In genomic region chr15:74428970-74429783, GRCh38 we compare ENCODE assay signal across 12 cellular contexts. TPM values are rescaled to one million over a fixed set of nuclear protein-coding genes. Genes with fewer than 3 reads are reported as not detected.
DNase-seq lines count a peak whose midpoint lies in the region; ATAC-seq lines count a peak whose summit lies in the region.
"Had no signal": no experiment of that assay in that cellular context is flagged by ENCODE, and none has a peak within 500 bp of the region (broad histone marks: within the 10 kb centered on the region; RNA-seq: fewer than 3 reads in every experiment).

No MANE protein-coding gene starts in this region.

- no peak overlapping the region for H4K8ac ChIP-seq in trophoblast cell (ENCODE audit: low read depth, low read length)

- peak overlapping the region; percentile 36 for H3K14ac ChIP-seq in trophoblast cell (ENCODE audit: low read length)

- peak overlapping the region; percentile 45 for H3K4ac ChIP-seq in trophoblast cell (ENCODE audit: low read depth, low read length)

- WGBS in trophoblast cell (ENCODE audit: extremely low coverage, insufficient coverage, insufficient read length) = no CpG with 5 or more reads among the region's 14 CpGs

- H3K27ac ChIP-seq in Karpas-422 (ENCODE audit: low read length) (peak overlapping the region; percentile 13; the same call in 1 of the 2 replicates), trophoblast cell (ENCODE audit: low read depth, low read length) (no peak overlapping the region)
- H3K27ac ChIP-seq: thoracic aorta had no signal

- H2BK120ac ChIP-seq in trophoblast cell (ENCODE audit: insufficient read depth, low read length, poor library complexity) = no peak overlapping the region

- no peak overlapping the region for H2AK5ac ChIP-seq in trophoblast cell (ENCODE audit: low read length)

- H3K4me2 ChIP-seq in Karpas-422 (ENCODE audit: low read depth, low read length, poor library complexity, severe bottlenecking) = peak overlapping the region; percentile 14
- no peak overlapping the region for H3K4me2 ChIP-seq in trophoblast cell (ENCODE audit: low read length)

- H3K27ac Mint-ChIP-seq in T-helper 1 cell treated with Interleukin-12 subunit alpha and Interleukin-12 subunit beta and Interleukin-4 antibody, amounts not matched to agents 30 μg/mL and 1 μg/mL, for 36 hours = peak overlapping the region; percentile 75
- peak overlapping the region; percentile 90 for H3K27ac Mint-ChIP-seq in activated naive CD8-positive, alpha-beta T cell

- peaks cover 18% of the 10 kb centered on the region for H3K79me1 ChIP-seq in trophoblast cell (ENCODE audit: low read length)

- H3K27me3 Mint-ChIP-seq in T-helper 1 cell treated with Interleukin-12 subunit alpha and Interleukin-12 subunit beta and Interleukin-4 antibody, amounts not matched to agents 30 μg/mL and 1 μg/mL, for 36 hours (ENCODE audit: low read depth) = no peaks in the 10 kb centered on the region
- H3K27me3 Mint-ChIP-seq in activated naive CD8-positive, alpha-beta T cell = no peaks in the 10 kb centered on the region

- no peaks in the 10 kb centered on the region for H3K9me2 ChIP-seq in Karpas-422 (replicated peaks; ENCODE audit: insufficient read depth, low read length)

- peaks cover 35% of the 10 kb centered on the region for H3K79me2 ChIP-seq in Karpas-422 (ENCODE audit: low read length)
- peaks cover 33% of the 10 kb centered on the region for H3K79me2 ChIP-seq in trophoblast cell (ENCODE audit: control insufficient read depth, insufficient read depth, low read length, poor library complexity)

- H4K91ac ChIP-seq in trophoblast cell (ENCODE audit: low read depth, low read length) = no peak overlapping the region

- H2BK5ac ChIP-seq in trophoblast cell (ENCODE audit: low read depth, low read length, poor library complexity) = peak overlapping the region; percentile 24

- H2BK12ac ChIP-seq in trophoblast cell (ENCODE audit: low read length) = no peak overlapping the region

- no peaks in the 10 kb centered on the region for H3K9me3 Mint-ChIP-seq in T-helper 1 cell treated with Interleukin-12 subunit alpha and Interleukin-12 subunit beta and Interleukin-4 antibody, amounts not matched to agents 30 μg/mL and 1 μg/mL, for 36 hours
- H3K9me3 Mint-ChIP-seq in activated naive CD8-positive, alpha-beta T cell (ENCODE audit: low read depth) = no peaks in the 10 kb centered on the region

- peaks cover 62% of the 10 kb centered on the region for H4K20me1 ChIP-seq in Karpas-422 (ENCODE audit: insufficient read depth, low read depth, low read length)

- no peak for ATAC-seq in HG02798 (IDR thresholded peaks at IDR 0.05; ENCODE audit: poor library complexity, unreplicated experiment)

- peaks cover 8% of the 10 kb centered on the region for H3K36me3 Mint-ChIP-seq in T-helper 1 cell treated with Interleukin-12 subunit alpha and Interleukin-12 subunit beta and Interleukin-4 antibody, amounts not matched to agents 30 μg/mL and 1 μg/mL, for 36 hours (ENCODE audit: low read depth)
- peaks cover 12% of the 10 kb centered on the region for H3K36me3 Mint-ChIP-seq in activated naive CD8-positive, alpha-beta T cell

- H3K4me3 Mint-ChIP-seq in T-helper 1 cell treated with Interleukin-12 subunit alpha and Interleukin-12 subunit beta and Interleukin-4 antibody, amounts not matched to agents 30 μg/mL and 1 μg/mL, for 36 hours = peak overlapping the region; percentile 48
- peak overlapping the region; percentile 94 for H3K4me3 Mint-ChIP-seq in activated naive CD8-positive, alpha-beta T cell

- no peaks in the 10 kb centered on the region for H3K9me3 ChIP-seq in Karpas-422 (ENCODE audit: low read length)
- H3K9me3 ChIP-seq in trophoblast cell (ENCODE audit: insufficient read depth, low read depth, low read length) = peaks cover 5% of the 10 kb centered on the region
- H3K9me3 ChIP-seq: thoracic aorta had no signal

- no peak for DNase-seq in T-helper 1 cell
- no peak for DNase-seq in Karpas-422
- no peak for DNase-seq in trophoblast cell
- no peak for DNase-seq in central memory CD4-positive, alpha-beta T cell
- no peak for DNase-seq in DMS53 (lab: John Stamatoyannopoulos, UW)
- DNase-seq: activated CD4-positive, CD25-positive, alpha-beta regulatory T cell treated with anti-CD3 and anti-CD28 coated beads, Interleukin-2, amount 50 U/mL, for 72 hours; NCI-H774; stimulated activated CD4-positive, alpha-beta T cell treated with anti-CD3 and anti-CD28 coated beads, Interleukin-1b, Interleukin-23, amount 100 ng/mL, for 48 hours had no signal

- H3K23ac ChIP-seq in trophoblast cell (ENCODE audit: low read length) = no peak overlapping the region

- peaks cover 43% of the 10 kb centered on the region for H3K4me1 Mint-ChIP-seq in T-helper 1 cell treated with Interleukin-12 subunit alpha and Interleukin-12 subunit beta and Interleukin-4 antibody, amounts not matched to agents 30 μg/mL and 1 μg/mL, for 36 hours (ENCODE audit: low read depth)
- H3K4me1 Mint-ChIP-seq in activated naive CD8-positive, alpha-beta T cell (ENCODE audit: low read depth) = peaks cover 56% of the 10 kb centered on the region

- peak overlapping the region; percentile 63 for H3K18ac ChIP-seq in trophoblast cell (ENCODE audit: low read length)

- H3K27me3 ChIP-seq in Karpas-422 (ENCODE audit: low read length) (peaks cover 3% of the 10 kb centered on the region; the same call in 1 of the 2 replicates), trophoblast cell (ENCODE audit: insufficient read depth, low read length) (no peaks in the 10 kb centered on the region)

- H3K36me3 ChIP-seq in Karpas-422 (ENCODE audit: insufficient read depth, low read length) = no peaks in the 10 kb centered on the region
- H3K36me3 ChIP-seq in trophoblast cell (ENCODE audit: control insufficient read depth in 1 of 2, insufficient read depth in 2 of 2, low read length in 2 of 2) = peaks cover 15 to 24% of the 10 kb centered on the region in 2 experiments
- H3K36me3 ChIP-seq: thoracic aorta had no signal

- peak overlapping the region; percentile 7 for H4K12ac ChIP-seq in trophoblast cell (ENCODE audit: low read depth, low read length)

- peaks cover 66% of the 10 kb centered on the region for H3K4me1 ChIP-seq in Karpas-422 (ENCODE audit: low read length)
- H3K4me1 ChIP-seq in trophoblast cell (ENCODE audit: control insufficient read depth in 1 of 2, insufficient read depth in 2 of 2, low read length in 2 of 2) = peaks cover 13 to 27% of the 10 kb centered on the region in 2 experiments

- H2AFZ ChIP-seq in Karpas-422 (ENCODE audit: low read length) = no peak overlapping the region
- H2AFZ ChIP-seq in trophoblast cell (ENCODE audit: insufficient read depth, low read length, poor library complexity) = no peak overlapping the region

- H3K4me3 ChIP-seq in Karpas-422 (ENCODE audit: low read length) (peak overlapping the region; percentile 8; the same call in 1 of the 2 replicates), trophoblast cell (ENCODE audit: low read depth, low read length) (no peak overlapping the region)
- H3K4me3 ChIP-seq: thoracic aorta had no signal

- H3K9ac ChIP-seq in Karpas-422 (ENCODE audit: low read length) (peak overlapping the region; percentile 27), trophoblast cell (ENCODE audit: low read length) (no peak overlapping the region)

RNA-seq across cellular contexts. Expression of gene SEMA7A, which starts 4.6 kb away (rescaled TPM):
- total RNA-seq in Karpas-422 (2014; rRNA removed; shearing (Covaris generic); ENCODE audit: low replicate concordance) = 41.6 and 49.1 TPM in 2 replicates
- 135 and 149 TPM in 2 replicates for polyA plus RNA-seq in trophoblast cell (2013)

RNA-seq across cellular contexts. Expression of gene UBL7, which starts 31.8 kb away (rescaled TPM):
- total RNA-seq in Karpas-422 (2014; rRNA removed; shearing (Covaris generic); ENCODE audit: low replicate concordance) = 71.3 and 84.2 TPM in 2 replicates
- polyA plus RNA-seq in trophoblast cell (2013) = 34.6 and 35.4 TPM in 2 replicates
